Comparison of ENCODE assay signal across 8 cellular contexts in the genomic region with DNA sequence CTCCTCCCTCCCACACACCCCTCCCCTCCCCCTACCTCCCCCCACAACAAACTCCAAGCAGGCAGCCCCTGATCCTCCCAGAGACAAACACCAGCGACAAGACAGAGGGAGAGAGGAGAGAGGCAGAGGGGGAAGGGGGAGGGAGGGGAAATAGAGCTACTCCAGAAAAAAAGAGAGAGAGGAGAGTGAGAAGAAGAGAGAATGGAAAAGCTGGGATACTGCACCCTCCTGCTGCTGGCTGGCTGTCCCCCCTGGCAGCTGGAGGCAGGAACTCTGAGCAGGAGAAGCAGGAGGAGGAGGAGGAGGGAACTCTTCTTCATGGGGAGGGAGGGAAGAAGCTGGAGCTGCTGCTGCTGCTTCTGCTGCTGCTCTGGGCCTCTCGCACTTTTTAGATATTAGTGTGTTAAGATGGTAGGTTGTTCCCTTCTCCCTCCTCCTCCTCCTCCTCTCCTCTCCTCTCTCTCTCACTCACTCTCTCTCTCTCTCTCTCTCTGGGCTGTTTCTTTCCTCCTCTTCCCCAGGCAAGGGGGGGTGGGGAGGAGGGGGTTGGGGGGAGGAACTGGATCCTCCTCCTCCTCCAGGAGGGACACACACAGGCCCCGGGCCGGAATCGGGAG. TPM values are rescaled to one million over a fixed set of nuclear protein-coding genes. Genes with fewer than 3 reads are reported as not detected.
DNase-seq lines count a peak whose midpoint lies in the region; ATAC-seq and TF ChIP-seq lines count a peak whose summit lies in the region.

No MANE protein-coding gene starts in this region.

- H3K36me3 ChIP-seq in adipocyte (ENCODE audit: control insufficient read depth, insufficient read depth, low read length, severe bottlenecking) (no peaks in the 10 kb centered on the region), prostate gland (no peaks in the 10 kb centered on the region)

- no peaks in the 10 kb centered on the region for H3K27me3 ChIP-seq in adipocyte (replicated peaks; ENCODE audit: control insufficient read depth, insufficient read depth, low read length)
- no peaks in the 10 kb centered on the region for H3K27me3 ChIP-seq in right cardiac atrium (ENCODE audit: control insufficient read depth, insufficient read depth)
- no peaks in the 10 kb centered on the region for H3K27me3 ChIP-seq in prostate gland (replicated peaks; ENCODE audit: insufficient read depth)

- 0% methylated on average over 5 of the region's 5 CpGs for WGBS in right cardiac atrium
- WGBS in prostate gland: 0% methylated on average over 5 of the region's 5 CpGs

- intact Hi-C loops in right cardiac atrium (cut with DNase I) (loop anchor here in 3 of 4 donors (2.0 to 10.0 kb wide), 3 partner anchors 118 to 194 kb away; no protein-coding TSS in a partner anchor), prostate gland (cut with DNase I) (loop anchor here (10.0 kb wide), 1 partner anchor 214 kb away; no protein-coding TSS in a partner anchor)

- peaks cover 39% of the 10 kb centered on the region for H3K4me1 ChIP-seq in adipocyte (ENCODE audit: control insufficient read depth, insufficient read depth, low read length)
- no peaks in the 10 kb centered on the region for H3K4me1 ChIP-seq in right cardiac atrium (ENCODE audit: control insufficient read depth, insufficient read depth, low read length)
- no peaks in the 10 kb centered on the region for H3K4me1 ChIP-seq in prostate gland (replicated peaks)

- peak; percentile 32 for DNase-seq in NCI-H1436 (lab: John Stamatoyannopoulos, UW)
- no peak for DNase-seq in NCI-H1436 treated with DMSO at 0.1 percent for 48 hours (lab: John Stamatoyannopoulos, UW)
- peak; percentile 62 for DNase-seq in HT-29 (ENCODE audit: low spot score)
- peak; percentile 87 for DNase-seq in OCI-M1 (lab: John Stamatoyannopoulos, UW)
- peak; percentile 73 for DNase-seq in adipocyte (ENCODE audit: low read depth)
- peak; percentile 47 to 80 (median 69) for DNase-seq in right cardiac atrium
- DNase-seq in prostate gland (ENCODE audit: low spot score): no peak

- TF ChIP-seq POLR2A in prostate gland (IDR thresholded peaks at IDR 0.05): no peak

- peak overlapping the region; percentile 91 for H3K4me3 ChIP-seq in adipocyte (ENCODE audit: low read length)
- H3K4me3 ChIP-seq in right cardiac atrium (ENCODE audit: low read length): peak overlapping the region; percentile 99
- peak overlapping the region; percentile 68 to 88 for H3K4me3 ChIP-seq in prostate gland

- H3K9me3 ChIP-seq in adipocyte (ENCODE audit: control insufficient read depth, low read length) (no peaks in the 10 kb centered on the region), right cardiac atrium (ENCODE audit: control insufficient read depth, low read length) (no peaks in the 10 kb centered on the region), prostate gland (no peaks in the 10 kb centered on the region)

- ATAC-seq in right cardiac atrium: peak; percentile 78 to 79
- no peak for ATAC-seq in GM18873 (IDR thresholded peaks at IDR 0.05; ENCODE audit: low FRiP score, unreplicated experiment)

- peak overlapping the region; percentile 88 for H3K9ac ChIP-seq in adipocyte (ENCODE audit: low read length)

- no peak for TF ChIP-seq CTCF in prostate gland (IDR thresholded peaks at IDR 0.05)

- H3K27ac ChIP-seq in right cardiac atrium (ENCODE audit: low read length): peak overlapping the region; percentile 100
- peak overlapping the region; percentile 96 for H3K27ac ChIP-seq in prostate gland

RNA-seq across cellular contexts. Expression of gene PHF21A, which starts 0.4 kb away (rescaled TPM):
- total RNA-seq in HT-29 (2014; rRNA removed; shearing (Covaris generic)): 2.5 and 5.9 TPM in 2 replicates
- total RNA-seq in right cardiac atrium (10 to 100 TPM; 50.5 to 57.3 (median 52.2) TPM), prostate gland (10 to 100 TPM; 24.7 to 48.0 TPM)
- polyA plus RNA-seq in right cardiac atrium: 23.6 TPM

Comparison
In these comparisons a context has a peak if more than half of its experiments do, and no peak if none do; other contexts are left out.
1. DNase-seq: peak in NCI-H1436 (single experiment), HT-29 (single experiment), OCI-M1 (single experiment), adipocyte (single experiment) and right cardiac atrium (3 of 3); none in NCI-H1436 treated with DMSO at 0.1 percent for 48 hours (single experiment) and prostate gland (single experiment).
2. Peak in every context shown above with its lines, with median percentiles within 50 percentile points of each other: H3K4me3 ChIP-seq.